In genomic region chr14:32509632-32510187, GRCh38 we compare ENCODE assay signal across 8 cellular contexts.
DNase-seq lines count a peak whose midpoint lies in the region; ATAC-seq and TF ChIP-seq lines count a peak whose summit lies in the region.
"Had no signal": no experiment of that assay in that cellular context is flagged by ENCODE, and none has a peak within 500 bp of the region (broad histone marks: within the 10 kb centered on the region; RNA-seq: fewer than 3 reads in every experiment).

No MANE protein-coding gene starts in this region.

- no peaks in the 10 kb centered on the region for H3K9me2 ChIP-seq in OCI-LY7 (ENCODE audit: insufficient read depth, low read length)

- ATAC-seq in GM18517 (IDR thresholded peaks at IDR 0.05; ENCODE audit: unreplicated experiment), result no peak

- TF ChIP-seq CTCF in dorsolateral prefrontal cortex (IDR thresholded peaks at IDR 0.05 in 54 of 56, conservative IDR thresholded peaks at IDR 0.05 in 2 of 56; ENCODE audit: low read depth in 1 of 56, partially characterized antibody in 56 of 56) (peak in 14 of 56 donors; percentile 4 to 38 (median 16)), transverse colon (IDR thresholded peaks at IDR 0.05) (no peak), OCI-LY7 (conservative IDR thresholded peaks at IDR 0.05; ENCODE audit: low read length) (no peak)

- no peaks in the 10 kb centered on the region for H3K79me2 ChIP-seq in OCI-LY7 (ENCODE audit: insufficient read depth, low read depth, low read length)

- H4K20me1 ChIP-seq in OCI-LY7 (ENCODE audit: insufficient read depth, low read length), result no peaks in the 10 kb centered on the region

- TF ChIP-seq POLR2A in transverse colon (IDR thresholded peaks at IDR 0.05), result no peak

- DNase-seq in M059J (ENCODE audit: low read depth) (peak; percentile 92), dorsolateral prefrontal cortex (peak; percentile 23 to 91 (median 85)), medulla oblongata (ENCODE audit: extremely low spot score) (peak; percentile 98), transverse colon (peak; percentile 19), OCI-LY7 (ENCODE audit: low spot score) (no peak), NAMALWA (ENCODE audit: low spot score) (no peak)
- DNase-seq: naive B cell had no signal

- H3K27ac ChIP-seq in dorsolateral prefrontal cortex (peak overlapping the region; percentile 80 to 100 (median 99)), transverse colon (peak overlapping the region; percentile 43 to 79 (median 64)), OCI-LY7 (ENCODE audit: low read depth, low read length, poor library complexity, severe bottlenecking) (no peak overlapping the region)

- H3K36me3 ChIP-seq in transverse colon, result no peaks in the 10 kb centered on the region
- no peaks in the 10 kb centered on the region for H3K36me3 ChIP-seq in OCI-LY7 (ENCODE audit: insufficient read depth, low read length)

- H3K9me3 ChIP-seq in transverse colon (no peaks in the 10 kb centered on the region), OCI-LY7 (ENCODE audit: low read length) (no peaks in the 10 kb centered on the region)

- H3K27me3 ChIP-seq in dorsolateral prefrontal cortex (no peaks in the 10 kb centered on the region), transverse colon (no peaks in the 10 kb centered on the region)

- H3K4me3 ChIP-seq in dorsolateral prefrontal cortex (peak overlapping the region in 49 of 59 donors; percentile 5 to 61 (median 37)), transverse colon (no peak overlapping the region), OCI-LY7 (ENCODE audit: low read depth, low read length, poor library complexity, severe bottlenecking) (no peak overlapping the region)

- CTCF ChIA-PET in OCI-LY7 (lab: Charles Lee; ENCODE audit: unreplicated experiment), result no interaction called here

- intact Hi-C loops in dorsolateral prefrontal cortex (cut with DNase I) (loop anchor here (1.0 to 10.0 kb wide), 7 partner anchors 36 to 435 kb away; partner anchors contain the start of gene ARHGAP5 (in 2 of the 2)), transverse colon (cut with DNase I; ENCODE audit: low total_unique reads) (no loop called here), OCI-LY7 (cut with micrococcal nuclease; ENCODE audit: unreplicated experiment) (no loop called here)

- 50 to 52% methylated on average over 4 to 10 of the region's 10 CpGs for WGBS in transverse colon (ENCODE audit: low coverage in 1 of 2), 2 donors

- in situ Hi-C loops in transverse colon (cut with MboI; ENCODE audit: low pct_ligation_motif_present in 1 of 4, low pct_unique_long_range_greater_than_20kb in 1 of 4, low sequenced_read_pairs in 3 of 4), result no loop called here

- H2AFZ ChIP-seq in OCI-LY7 (ENCODE audit: low read length), result no peak overlapping the region

- peaks cover 0 to 12% (median 0%) of the 10 kb centered on the region in 4 donors for H3K4me1 ChIP-seq in transverse colon
- H3K4me1 ChIP-seq in OCI-LY7 (ENCODE audit: insufficient read depth, low read length, poor library complexity, severe bottlenecking), result no peaks in the 10 kb centered on the region

- POLR2A ChIA-PET in OCI-LY7 (lab: Charles Lee), result no interaction called here

- BruUV-seq in OCI-LY7 (replicated peaks; lab: Mats Ljungman, UMichigan), result no TSS peak

- peak; percentile 79 for TF ChIP-seq EP300 in transverse colon (IDR thresholded peaks at IDR 0.05; ENCODE audit: low read depth)

- H3K4me2 ChIP-seq in OCI-LY7 (ENCODE audit: low read length), result no peak overlapping the region

Comparison
In these comparisons a context has a peak if more than half of its experiments do, and no peak if none do; other contexts are left out.
1. DNase-seq: peak in M059J (single experiment), dorsolateral prefrontal cortex (10 of 10), medulla oblongata (single experiment) and transverse colon (single experiment); none in OCI-LY7 (single experiment) and NAMALWA (single experiment).
2. H3K4me3 ChIP-seq: peak in dorsolateral prefrontal cortex (49 of 59); none in transverse colon (0 of 4) and OCI-LY7 (single experiment).
3. intact Hi-C loops: an anchor here in dorsolateral prefrontal cortex (1.0 to 10.0 kb wide); none called in transverse colon and OCI-LY7.